In genomic region chr12:32502693-32503510, GRCh38 we compare ENCODE assay signal across 10 cellular contexts.
DNase-seq lines count a peak whose midpoint lies in the region; ATAC-seq, FAIRE-seq and TF ChIP-seq lines count a peak whose summit lies in the region.
"Had no signal": no experiment of that assay in that cellular context is flagged by ENCODE, and none has a peak within 500 bp of the region (broad histone marks: within the 10 kb centered on the region; RNA-seq: fewer than 3 reads in every experiment).

No MANE protein-coding gene starts in this region.

- H3K56ac ChIP-seq in H1 (replicated peaks; ENCODE audit: insufficient read length, low read depth, low read length), result no peak overlapping the region

- peaks cover 0 to 4% (median 0%) of the 10 kb centered on the region in 7 donors for H3K4me1 Mint-ChIP-seq in naive thymus-derived CD4-positive, alpha-beta T cell

- peak overlapping the region; percentile 49 to 63 for H3K4me2 ChIP-seq in H1 (ENCODE audit: insufficient read depth in 1 of 2, low read depth in 2 of 2, low read length in 2 of 2)

- H3K27me3 ChIP-seq in H1 (replicated peaks in 1 of 4; ENCODE audit: control insufficient read depth in 3 of 4, extremely low read depth in 1 of 4, insufficient read depth in 3 of 4, low read length in 3 of 4), result no peaks in the 10 kb centered on the region
- H3K27me3 ChIP-seq in uterus, result no peaks in the 10 kb centered on the region
- H3K27me3 ChIP-seq in naive thymus-derived CD4-positive, alpha-beta T cell (ENCODE audit: control insufficient read depth in 2 of 2, insufficient read depth in 2 of 2, low read length in 2 of 2), result no peaks in the 10 kb centered on the region
- H3K27me3 ChIP-seq: brain microvascular endothelial cell had no signal

- H3K14ac ChIP-seq in H1 (ENCODE audit: insufficient read length), result no peak overlapping the region

- H4K20me1 ChIP-seq in H1 (replicated peaks in 1 of 2; ENCODE audit: control insufficient read depth in 1 of 2, insufficient read depth in 2 of 2, low read length in 2 of 2), result peaks cover 12 to 18% of the 10 kb centered on the region in 2 experiments

- H3K4me1 ChIP-seq in H1 (replicated peaks in 1 of 4; ENCODE audit: control insufficient read depth in 3 of 4, insufficient read depth in 4 of 4, low read length in 3 of 4), result peaks cover 3 to 28% (median 22%) of the 10 kb centered on the region in 4 experiments; a peak in 6 of 7 replicates
- H3K4me1 ChIP-seq in uterus, result no peaks in the 10 kb centered on the region
- H3K4me1 ChIP-seq in naive thymus-derived CD4-positive, alpha-beta T cell (ENCODE audit: control insufficient read depth in 2 of 2, insufficient read depth in 2 of 2, low read length in 2 of 2), result no peaks in the 10 kb centered on the region

- intact Hi-C loops in uterus (cut with DNase I; ENCODE audit: low total_unique reads), result no loop called here
- intact Hi-C loops in naive thymus-derived CD4-positive, alpha-beta T cell (cut with micrococcal nuclease), result no loop called here

- POLR2A ChIA-PET in H1 (lab: Charles Lee; ENCODE audit: partially characterized antibody), result interaction anchor here (1.2 to 1.5 kb wide), 5 partner anchors 9 to 111 kb away, joined by 3 to 6 read pairs (median 4); no protein-coding TSS in a partner anchor
- POLR2A ChIA-PET in naive thymus-derived CD4-positive, alpha-beta T cell (lab: Charles Lee), result no interaction called here

- no peak for ATAC-seq in naive thymus-derived CD4-positive, alpha-beta T cell
- ATAC-seq: Panc1 had no signal

- H3K4ac ChIP-seq in H1 (replicated peaks; ENCODE audit: insufficient read length, low read depth, low read length), result no peak overlapping the region

- H3K9ac ChIP-seq in H1 (replicated peaks in 1 of 4; ENCODE audit: extremely low read depth in 1 of 4, low read depth in 3 of 4, low read length in 3 of 4), result 0 out of 7 replicates have a peak overlapping the region, but pooled peaks of 1 of the 4 experiments have one; percentile 9

- no peak overlapping the region for H2BK5ac ChIP-seq in H1 (ENCODE audit: low read depth, low read length)

- 49% methylated on average over 3 of the region's 3 CpGs; no CpG with 5 or more reads in 1 of the 2 experiments for WGBS in H1 (ENCODE audit: extremely low coverage in 1 of 2, insufficient coverage in 1 of 2, insufficient read length in 1 of 2, insufficient replicate concordance in 2 of 2, low coverage in 1 of 2, low lambda C conversion rate in 2 of 2, missing lambda C conversion rate in 1 of 2), 2 experiments

- H4K91ac ChIP-seq in H1 (replicated peaks; ENCODE audit: insufficient read length, low read length), result no peak overlapping the region

- H3K27ac ChIP-seq in H1 (ENCODE audit: low read depth, low read length) (no peak overlapping the region), uterus (peak overlapping the region; percentile 26 to 28)
- H3K27ac ChIP-seq in naive thymus-derived CD4-positive, alpha-beta T cell (ENCODE audit: low read depth, low read length), result no peak overlapping the region
- H3K27ac ChIP-seq: brain microvascular endothelial cell had no signal

- H3K27me3 Mint-ChIP-seq in naive thymus-derived CD4-positive, alpha-beta T cell, result peaks cover 0 to 4% (median 1%) of the 10 kb centered on the region in 5 donors

- no peak overlapping the region for H2AK5ac ChIP-seq in H1 (ENCODE audit: low read depth, low read length)

- CTCF ChIA-PET in H1 (lab: Charles Lee; ENCODE audit: partially characterized antibody), result interaction anchor here (0.5 to 1.6 kb wide), 2 partner anchors 47 to 701 kb away, joined by 3 read pairs; no protein-coding TSS in a partner anchor
- CTCF ChIA-PET in naive thymus-derived CD4-positive, alpha-beta T cell (lab: Charles Lee), result no interaction called here

- no peaks in the 10 kb centered on the region for H3K36me3 Mint-ChIP-seq in naive thymus-derived CD4-positive, alpha-beta T cell

- no peaks in the 10 kb centered on the region for H3K23me2 ChIP-seq in H1 (ENCODE audit: low read depth, low read length)

- H3K23ac ChIP-seq in H1 (ENCODE audit: insufficient read length), result no peak overlapping the region

- no peak overlapping the region for H2BK20ac ChIP-seq in H1 (ENCODE audit: low read length)

- H3K4me3 ChIP-seq in H1 (ENCODE audit: extremely low read depth in 1 of 4, insufficient read depth in 2 of 4, low read depth in 3 of 4, low read length in 4 of 4), result peak overlapping the region; percentile 15 to 52 (median 26); a peak in 5 of 8 replicates
- peak overlapping the region in 1 of 2 donors; percentile 26 for H3K4me3 ChIP-seq in uterus
- no peak overlapping the region for H3K4me3 ChIP-seq in naive thymus-derived CD4-positive, alpha-beta T cell (ENCODE audit: low read length)

- peak; percentile 58 for FAIRE-seq in H1 (lab: Jason Lieb, UNC)

- H2BK12ac ChIP-seq in H1 (ENCODE audit: low read depth, low read length), result no peak overlapping the region

- TF ChIP-seq CTCF in H1 (IDR thresholded peaks at IDR 0.05; ENCODE audit: control extremely low read depth in 1 of 3, insufficient read depth in 1 of 3, low read depth in 1 of 3, low read length in 3 of 3), result no peak
- TF ChIP-seq CTCF in uterus (IDR thresholded peaks at IDR 0.05), result no peak

- H4K8ac ChIP-seq in H1 (ENCODE audit: extremely low read depth, insufficient read depth, low read length), result no peak overlapping the region

- peaks cover 7 to 87% of the 10 kb centered on the region in 2 experiments for H3K79me2 ChIP-seq in H1 (ENCODE audit: control insufficient read depth in 1 of 2, insufficient read depth in 2 of 2, low read length in 2 of 2)

- H2BK15ac ChIP-seq in H1 (ENCODE audit: low read length), result no peak overlapping the region

- H3K36me3 ChIP-seq in H1 (ENCODE audit: control insufficient read depth in 2 of 4, insufficient read depth in 4 of 4, low read length in 3 of 4), result no peaks in the 10 kb centered on the region
- no peaks in the 10 kb centered on the region for H3K36me3 ChIP-seq in uterus
- no peaks in the 10 kb centered on the region for H3K36me3 ChIP-seq in naive thymus-derived CD4-positive, alpha-beta T cell (ENCODE audit: control insufficient read depth in 2 of 3, insufficient read depth in 3 of 3, low read length in 3 of 3)
- H3K36me3 ChIP-seq: brain microvascular endothelial cell had no signal

- no peak overlapping the region for H4K5ac ChIP-seq in H1 (ENCODE audit: insufficient read length, low read depth, low read length)

- peaks cover 0 to 7% (median 0%) of the 10 kb centered on the region in 11 donors for H3K9me3 Mint-ChIP-seq in naive thymus-derived CD4-positive, alpha-beta T cell

- H3K9me3 ChIP-seq in H1 (ENCODE audit: insufficient read depth in 2 of 2, low read depth in 1 of 2, low read length in 1 of 2), result no peaks in the 10 kb centered on the region
- no peaks in the 10 kb centered on the region for H3K9me3 ChIP-seq in uterus
- no peaks in the 10 kb centered on the region for H3K9me3 ChIP-seq in naive thymus-derived CD4-positive, alpha-beta T cell (ENCODE audit: control insufficient read depth in 2 of 3, low read length in 3 of 3)

- TF ChIP-seq EP300 in H1 (IDR thresholded peaks at IDR 0.05; ENCODE audit: borderline replicate concordance in 1 of 2, low read depth in 2 of 2, low read length in 2 of 2), result no peak

- H3K27ac Mint-ChIP-seq in naive thymus-derived CD4-positive, alpha-beta T cell, result no peak overlapping the region

- TF ChIP-seq POLR2A in H1 (IDR thresholded peaks at IDR 0.05; ENCODE audit: control extremely low read depth in 1 of 2, low read depth in 2 of 2, low read length in 2 of 2) (no peak), uterus (IDR thresholded peaks at IDR 0.05) (no peak)

- H3K79me1 ChIP-seq in H1 (ENCODE audit: low read depth, low read length), result peaks cover 6% of the 10 kb centered on the region

- no peak for TF ChIP-seq RAD21 in H1 (IDR thresholded peaks at IDR 0.05 in 1 of 2, conservative IDR thresholded peaks at IDR 0.05 in 1 of 2; ENCODE audit: low read depth in 2 of 2, low read length in 2 of 2)

- H2AFZ ChIP-seq in H1 (ENCODE audit: low read length), result no peak overlapping the region

- H2BK120ac ChIP-seq in H1 (replicated peaks; ENCODE audit: low read depth, low read length), result no peak overlapping the region

- DNase-seq in NCI-H524 (lab: John Stamatoyannopoulos, UW) (peak; percentile 18 to 36), NCI-H524 treated with DMSO at 0.1 percent for 48 hours (lab: John Stamatoyannopoulos, UW) (no peak), H1 (ENCODE audit: low read depth in 1 of 2, low spot score in 2 of 2) (no peak), lung microvascular endothelial cell (ENCODE audit: low read depth in 2 of 2) (peak; percentile 25 to 30), uterus (peak in 1 of 2 donors; percentile 26), NCI-H128 (lab: John Stamatoyannopoulos, UW; ENCODE audit: unreplicated experiment) (no peak), HUDEP-2 (lab: John Stamatoyannopoulos, UW; ENCODE audit: unreplicated experiment in 76 of 76) (no peak)
- DNase-seq in naive thymus-derived CD4-positive, alpha-beta T cell, result no peak

- no peak overlapping the region for H3K4me3 Mint-ChIP-seq in naive thymus-derived CD4-positive, alpha-beta T cell

- no peak overlapping the region; the same call in 1 of the 2 replicates for H3K18ac ChIP-seq in H1 (ENCODE audit: extremely low read depth, low read length)

TF ChIP-seq in H1, 55 proteins besides CTCF, POLR2A, EP300 and RAD21 (continues in another document):
- TF ChIP-seq KDM5A (IDR thresholded peaks at IDR 0.05; ENCODE audit: low read length) (no peak), RFX5 (IDR thresholded peaks at IDR 0.05; ENCODE audit: borderline replicate concordance, low read depth, low read length) (no peak), TCF12 (IDR thresholded peaks at IDR 0.05; ENCODE audit: low read depth, low read length) (no peak), NANOG (IDR thresholded peaks at IDR 0.05; ENCODE audit: insufficient read depth, low read depth, low read length, poor library complexity, severe bottlenecking) (no peak), KDM4A (IDR thresholded peaks at IDR 0.05; ENCODE audit: low read depth, low read length, severe bottlenecking) (no peak), RXRA (IDR thresholded peaks at IDR 0.05; ENCODE audit: insufficient read depth, low read depth, low read length) (no peak), NRF1 (IDR thresholded peaks at IDR 0.05; ENCODE audit: low read depth, low read length) (no peak), SUZ12 (IDR thresholded peaks at IDR 0.05; ENCODE audit: low read length) (no peak), RNF2 (IDR thresholded peaks at IDR 0.05; ENCODE audit: borderline replicate concordance, low read depth, low read length, missing control alignments, poor library complexity, severe bottlenecking) (no peak), BACH1 (IDR thresholded peaks at IDR 0.05; ENCODE audit: low read length) (no peak), E2F6 (IDR thresholded peaks at IDR 0.05) (no peak), TBP (IDR thresholded peaks at IDR 0.05; ENCODE audit: low read depth, low read length) (no peak), CBX8 (IDR thresholded peaks at IDR 0.05; ENCODE audit: borderline replicate concordance, low read depth, low read length) (no peak)

Comparison
In these comparisons a context has a peak if more than half of its experiments do, and no peak if none do; other contexts are left out.
1. DNase-seq: peak in NCI-H524 (2 of 2) and lung microvascular endothelial cell (2 of 2); none in NCI-H524 treated with DMSO at 0.1 percent for 48 hours (single experiment), H1 (0 of 2), NCI-H128 (single experiment), naive thymus-derived CD4-positive, alpha-beta T cell (0 of 9) and HUDEP-2 (0 of 76).
2. H3K27ac ChIP-seq: peak in uterus (2 of 2); none in H1 (single experiment) and naive thymus-derived CD4-positive, alpha-beta T cell (single experiment).